In the genomic region with DNA sequence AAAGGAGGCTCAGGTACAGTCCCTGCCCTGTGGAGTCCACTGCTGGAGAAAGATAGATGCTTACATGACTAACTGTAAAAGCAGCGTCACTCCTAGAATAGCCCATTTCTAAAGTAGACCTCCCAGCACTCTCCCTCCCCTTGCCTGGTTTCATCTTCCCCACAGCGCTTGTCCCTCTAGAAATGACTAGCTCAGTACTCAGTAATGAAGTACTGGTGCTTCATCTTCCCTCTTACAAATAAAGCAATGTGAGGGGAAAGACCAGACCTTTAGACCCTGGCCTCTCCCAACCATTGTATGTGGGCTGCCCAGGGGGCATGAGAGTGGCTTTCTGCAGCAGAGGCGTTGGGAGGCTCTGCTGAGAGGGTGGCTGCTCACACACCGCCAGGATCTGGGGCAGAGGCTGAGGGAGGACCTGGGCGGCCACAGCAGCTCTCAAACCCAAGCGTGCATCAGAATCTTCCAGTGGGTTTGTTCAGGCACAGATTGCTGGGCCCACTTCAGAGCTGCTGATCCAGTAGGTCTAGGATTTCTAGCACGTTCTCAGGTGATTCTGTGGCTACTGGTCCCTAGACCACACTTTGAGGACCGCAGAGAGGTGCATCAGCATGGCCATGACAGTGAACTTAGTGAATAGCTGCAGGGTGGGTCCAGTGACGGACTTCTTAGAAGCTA, we compare ENCODE assay signal across 9 cellular contexts.
DNase-seq lines count a peak whose midpoint lies in the region; ATAC-seq and TF ChIP-seq lines count a peak whose summit lies in the region.
"Had no signal": no experiment of that assay in that cellular context is flagged by ENCODE, and none has a peak within 500 bp of the region (broad histone marks: within the 10 kb centered on the region; RNA-seq: fewer than 3 reads in every experiment).

No MANE protein-coding gene starts in this region.

- POLR2A ChIA-PET in activated CD4-positive, alpha-beta T cell treated with anti-CD3 and anti-CD28 coated beads for 36 hours (lab: Charles Lee) = interaction anchor here (1.0 kb wide), 1 partner anchor 124 kb away, joined by 3 read pairs; no protein-coding TSS in a partner anchor

- H3K9me3 ChIP-seq in tibial artery = no peaks in the 10 kb centered on the region

- ATAC-seq in activated CD4-positive, alpha-beta T cell treated with anti-CD3 and anti-CD28 coated beads for 36 hours = peak; percentile 31
- ATAC-seq in HG02973 (IDR thresholded peaks at IDR 0.05; ENCODE audit: unreplicated experiment) = peak; percentile 84

- CTCF ChIA-PET in activated CD4-positive, alpha-beta T cell treated with anti-CD3 and anti-CD28 coated beads for 36 hours (lab: Charles Lee) = interaction anchor here (1.1 kb wide), 1 partner anchor 9 kb away, joined by 3 read pairs; no protein-coding TSS in a partner anchor

- no peak overlapping the region for H3K27ac Mint-ChIP-seq in activated CD4-positive, alpha-beta T cell treated with anti-CD3 and anti-CD28 coated beads for 36 hours
- no peak overlapping the region for H3K27ac Mint-ChIP-seq in activated CD4-positive, alpha-beta T cell treated with anti-CD3 and anti-CD28 coated beads, Interleukin-2, amount 10 ng/mL, durations not matched to agents 24 days and 14 days
- H3K27ac Mint-ChIP-seq: activated T-helper 1 cell treated with anti-CD3 and anti-CD28 coated beads, Interleukin-12 subunit alpha, Interleukin-12 subunit beta, Interleukin-2, Interleukin-4 antibody, amounts not matched to agents 30 ng/mL and 10 ng/mL and 1 ng/mL, durations not matched to agents 14 hours and 24 hours and 36 hours had no signal

- TF ChIP-seq CTCF in tibial artery (IDR thresholded peaks at IDR 0.05) = no peak

- H3K4me1 Mint-ChIP-seq in activated CD4-positive, alpha-beta T cell treated with anti-CD3 and anti-CD28 coated beads for 36 hours = peaks cover 39% of the 10 kb centered on the region
- peaks cover 14% of the 10 kb centered on the region for H3K4me1 Mint-ChIP-seq in activated CD4-positive, alpha-beta T cell treated with anti-CD3 and anti-CD28 coated beads, Interleukin-2, amount 10 ng/mL, durations not matched to agents 24 days and 14 days

- H3K4me1 ChIP-seq in tibial artery = peaks cover 0 to 53% (median 36%) of the 10 kb centered on the region in 4 donors

- no peaks in the 10 kb centered on the region for H3K27me3 ChIP-seq in tibial artery

- peak overlapping the region; percentile 97 for H3K27ac ChIP-seq in angular gyrus (ENCODE audit: low read depth, low read length)
- peak overlapping the region; percentile 67 to 71 for H3K27ac ChIP-seq in tibial artery

- intact Hi-C loops in activated CD4-positive, alpha-beta T cell treated with anti-CD3 and anti-CD28 coated beads for 36 hours (cut with DNase I, micrococcal nuclease) = no loop called here
- intact Hi-C loops in tibial artery (cut with DNase I; ENCODE audit: low total_unique reads) = no loop called here
- intact Hi-C loops in activated CD4-positive, alpha-beta T cell treated with anti-CD3 and anti-CD28 coated beads, Interleukin-2, amount 10 ng/mL, durations not matched to agents 24 days and 14 days (cut with micrococcal nuclease) = no loop called here

- no peak overlapping the region for H3K4me3 ChIP-seq in tibial artery

- DNase-seq in activated CD4-positive, alpha-beta T cell treated with anti-CD3 and anti-CD28 coated beads for 36 hours = no peak
- no peak for DNase-seq in activated CD4-positive, alpha-beta T cell treated with anti-CD3 and anti-CD28 coated beads for 48 hours
- DNase-seq in tibial artery = peak in 1 of 2 donors; percentile 56
- DNase-seq in 8988T = no peak
- no peak for DNase-seq in MV-4-11 (lab: John Stamatoyannopoulos, UW)
- no peak for DNase-seq in activated CD4-positive, alpha-beta T cell treated with anti-CD3 and anti-CD28 coated beads, Interleukin-2, amount 10 ng/mL, durations not matched to agents 24 days and 14 days

- H3K27me3 Mint-ChIP-seq in activated CD4-positive, alpha-beta T cell treated with anti-CD3 and anti-CD28 coated beads for 36 hours = no peaks in the 10 kb centered on the region
- H3K27me3 Mint-ChIP-seq in activated CD4-positive, alpha-beta T cell treated with anti-CD3 and anti-CD28 coated beads, Interleukin-2, amount 10 ng/mL, durations not matched to agents 24 days and 14 days = peaks cover 3% of the 10 kb centered on the region

- no peaks in the 10 kb centered on the region for H3K9me3 Mint-ChIP-seq in activated CD4-positive, alpha-beta T cell treated with anti-CD3 and anti-CD28 coated beads for 36 hours (ENCODE audit: low read depth)
- no peaks in the 10 kb centered on the region for H3K9me3 Mint-ChIP-seq in activated CD4-positive, alpha-beta T cell treated with anti-CD3 and anti-CD28 coated beads, Interleukin-2, amount 10 ng/mL, durations not matched to agents 24 days and 14 days
- H3K9me3 Mint-ChIP-seq: activated T-helper 1 cell treated with anti-CD3 and anti-CD28 coated beads, Interleukin-12 subunit alpha, Interleukin-12 subunit beta, Interleukin-2, Interleukin-4 antibody, amounts not matched to agents 30 ng/mL and 10 ng/mL and 1 ng/mL, durations not matched to agents 14 hours and 24 hours and 36 hours had no signal

- H3K36me3 Mint-ChIP-seq in activated CD4-positive, alpha-beta T cell treated with anti-CD3 and anti-CD28 coated beads for 36 hours (ENCODE audit: low read depth) = no peaks in the 10 kb centered on the region
- no peaks in the 10 kb centered on the region for H3K36me3 Mint-ChIP-seq in activated CD4-positive, alpha-beta T cell treated with anti-CD3 and anti-CD28 coated beads, Interleukin-2, amount 10 ng/mL, durations not matched to agents 24 days and 14 days (ENCODE audit: low read depth)

- no peaks in the 10 kb centered on the region for H3K36me3 ChIP-seq in tibial artery

- no peak overlapping the region for H3K4me3 Mint-ChIP-seq in activated CD4-positive, alpha-beta T cell treated with anti-CD3 and anti-CD28 coated beads for 36 hours
- no peak overlapping the region for H3K4me3 Mint-ChIP-seq in activated CD4-positive, alpha-beta T cell treated with anti-CD3 and anti-CD28 coated beads, Interleukin-2, amount 10 ng/mL, durations not matched to agents 24 days and 14 days
- H3K4me3 Mint-ChIP-seq: activated T-helper 1 cell treated with anti-CD3 and anti-CD28 coated beads, Interleukin-12 subunit alpha, Interleukin-12 subunit beta, Interleukin-2, Interleukin-4 antibody, amounts not matched to agents 30 ng/mL and 10 ng/mL and 1 ng/mL, durations not matched to agents 14 hours and 24 hours and 36 hours had no signal
